21 cellular contexts compared by ENCODE assay signal in the genomic region with DNA sequence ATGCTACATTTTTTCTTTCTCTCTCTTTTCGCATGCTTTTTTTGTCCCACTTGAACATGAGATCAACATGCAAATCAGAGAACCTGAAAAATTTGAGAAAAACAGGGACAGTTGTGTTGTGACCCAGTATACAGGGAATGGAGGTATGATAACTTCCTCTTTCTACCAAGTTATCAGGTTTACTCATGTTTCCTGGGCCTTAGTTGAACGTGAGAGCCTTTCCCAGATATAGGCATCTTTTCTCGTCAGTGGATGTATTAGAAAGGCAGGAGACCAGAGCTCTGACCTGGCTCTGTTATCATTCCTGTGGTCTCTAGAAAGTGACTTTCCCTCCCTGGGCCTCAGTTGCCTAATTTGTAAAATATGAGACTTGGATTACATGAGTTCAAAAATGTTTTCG.
"Had no signal": no experiment of that assay in that cellular context is flagged by ENCODE, and none has a peak within 500 bp of the region (broad histone marks: within the 10 kb centered on the region; RNA-seq: fewer than 3 reads in every experiment).

No MANE protein-coding gene starts in this region.

- H3K4me3 ChIP-seq: adrenal gland, body of pancreas, coronary artery, psoas muscle, upper lobe of right lung had no signal

- H3K4me3 Mint-ChIP-seq: activated CD8-positive, alpha-beta memory T cell treated with anti-CD3 and anti-CD28 coated beads, Interleukin-2, amount 10 ng/mL, durations not matched to agents 7 days and 5 days; activated T-cell treated with anti-CD3 and anti-CD28 coated beads, Interleukin-2, amount 50 U/mL, for 4 hours; nephron; T-helper 2 cell treated with Interferon-gamma antibody and Interleukin-4, amounts not matched to agents 5 μg/mL and 100 μg/mL, for 36 hours had no signal

- H3K9me3 Mint-ChIP-seq: activated T-cell treated with anti-CD3 and anti-CD28 coated beads, Interleukin-2, amount 50 U/mL, for 4 hours; nephron; T-helper 2 cell treated with Interferon-gamma antibody and Interleukin-4, amounts not matched to agents 5 μg/mL and 100 μg/mL, for 36 hours had no signal

- ATAC-seq: activated CD8-positive, alpha-beta memory T cell treated with anti-CD3 and anti-CD28 coated beads, Interleukin-2, amount 10 ng/mL, durations not matched to agents 7 days and 5 days; body of pancreas; foreskin keratinocyte; left ventricle myocardium superior; psoas muscle; sciatic nerve; upper lobe of right lung had no signal

- H3K36me3 Mint-ChIP-seq: activated CD8-positive, alpha-beta memory T cell treated with anti-CD3 and anti-CD28 coated beads, Interleukin-2, amount 10 ng/mL, durations not matched to agents 7 days and 5 days had no signal

- H3K27me3 ChIP-seq: adrenal gland, body of pancreas, foreskin keratinocyte, upper lobe of right lung had no signal

- DNase-seq: activated CD8-positive, alpha-beta memory T cell treated with anti-CD3 and anti-CD28 coated beads, Interleukin-2, amount 10 ng/mL, durations not matched to agents 7 days and 5 days; activated gamma-delta T cell; activated T-cell treated with anti-CD3 and anti-CD28 coated beads, Interleukin-2, amount 50 U/mL, for 4 hours; adrenal gland; body of pancreas; central memory CD4-positive, alpha-beta T cell; effector CD4-positive, alpha-beta T cell; head of caudate nucleus; kidney; left ventricle myocardium superior; mesendoderm; psoas muscle; stimulated activated naive CD4-positive, alpha-beta T cell treated with Interleukin-2 at 50 U/mL for 16 hours; SW 1271; upper lobe of right lung had no signal

- FAIRE-seq: endothelial cell of umbilical vein, kidney had no signal

- H3K27ac Mint-ChIP-seq: activated CD8-positive, alpha-beta memory T cell treated with anti-CD3 and anti-CD28 coated beads, Interleukin-2, amount 10 ng/mL, durations not matched to agents 7 days and 5 days; nephron; T-helper 2 cell treated with Interferon-gamma antibody and Interleukin-4, amounts not matched to agents 5 μg/mL and 100 μg/mL, for 36 hours had no signal

- H3K4me1 Mint-ChIP-seq: nephron had no signal

- H3K9me3 ChIP-seq: adrenal gland, body of pancreas, psoas muscle, upper lobe of right lung had no signal

- H3K36me3 ChIP-seq: adrenal gland, upper lobe of right lung had no signal

- H3K27me3 Mint-ChIP-seq: activated CD8-positive, alpha-beta memory T cell treated with anti-CD3 and anti-CD28 coated beads, Interleukin-2, amount 10 ng/mL, durations not matched to agents 7 days and 5 days had no signal

- H3K27ac ChIP-seq: adrenal gland, body of pancreas, coronary artery, foreskin keratinocyte, psoas muscle, upper lobe of right lung had no signal
